ENCODE assay signal across 6 cellular contexts in the genomic region with DNA sequence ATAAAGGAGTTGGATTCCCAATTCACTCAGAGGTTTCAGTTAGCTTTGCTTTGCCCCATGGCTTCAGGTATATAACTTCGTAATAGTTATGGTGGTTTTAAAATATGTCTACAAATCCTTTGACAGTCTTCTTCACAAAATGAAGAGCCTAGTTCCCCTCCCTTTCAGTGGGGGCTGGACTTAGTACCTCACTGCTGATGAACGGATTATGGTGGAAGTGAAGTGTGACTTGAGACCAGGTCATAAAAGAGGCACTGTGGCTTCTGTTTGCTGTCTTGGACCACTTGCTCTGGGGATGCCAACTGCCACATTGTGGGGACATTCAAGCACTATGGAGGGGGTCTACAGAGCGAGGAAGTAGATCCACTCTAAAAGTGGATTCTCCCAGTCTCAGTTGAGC.
"Had no signal": no experiment of that assay in that cellular context is flagged by ENCODE, and none has a peak within 500 bp of the region (broad histone marks: within the 10 kb centered on the region; RNA-seq: fewer than 3 reads in every experiment).

No MANE protein-coding gene starts in this region.

- H3K4me1 Mint-ChIP-seq: IgD-negative memory B cell had no signal

- FAIRE-seq: HTR-8/SVneo had no signal

- DNase-seq: GOT3, H7, HCEC 1CT had no signal

- H3K9ac ChIP-seq: KMS-11 had no signal

- H3K4me3 Mint-ChIP-seq: IgD-negative memory B cell had no signal

- H3K4me2 ChIP-seq: KMS-11 had no signal

- H3K27ac ChIP-seq: KMS-11 had no signal

- H3K27me3 Mint-ChIP-seq: IgD-negative memory B cell had no signal
